ENCODE assay signal across 1 cellular context in the genomic region with DNA sequence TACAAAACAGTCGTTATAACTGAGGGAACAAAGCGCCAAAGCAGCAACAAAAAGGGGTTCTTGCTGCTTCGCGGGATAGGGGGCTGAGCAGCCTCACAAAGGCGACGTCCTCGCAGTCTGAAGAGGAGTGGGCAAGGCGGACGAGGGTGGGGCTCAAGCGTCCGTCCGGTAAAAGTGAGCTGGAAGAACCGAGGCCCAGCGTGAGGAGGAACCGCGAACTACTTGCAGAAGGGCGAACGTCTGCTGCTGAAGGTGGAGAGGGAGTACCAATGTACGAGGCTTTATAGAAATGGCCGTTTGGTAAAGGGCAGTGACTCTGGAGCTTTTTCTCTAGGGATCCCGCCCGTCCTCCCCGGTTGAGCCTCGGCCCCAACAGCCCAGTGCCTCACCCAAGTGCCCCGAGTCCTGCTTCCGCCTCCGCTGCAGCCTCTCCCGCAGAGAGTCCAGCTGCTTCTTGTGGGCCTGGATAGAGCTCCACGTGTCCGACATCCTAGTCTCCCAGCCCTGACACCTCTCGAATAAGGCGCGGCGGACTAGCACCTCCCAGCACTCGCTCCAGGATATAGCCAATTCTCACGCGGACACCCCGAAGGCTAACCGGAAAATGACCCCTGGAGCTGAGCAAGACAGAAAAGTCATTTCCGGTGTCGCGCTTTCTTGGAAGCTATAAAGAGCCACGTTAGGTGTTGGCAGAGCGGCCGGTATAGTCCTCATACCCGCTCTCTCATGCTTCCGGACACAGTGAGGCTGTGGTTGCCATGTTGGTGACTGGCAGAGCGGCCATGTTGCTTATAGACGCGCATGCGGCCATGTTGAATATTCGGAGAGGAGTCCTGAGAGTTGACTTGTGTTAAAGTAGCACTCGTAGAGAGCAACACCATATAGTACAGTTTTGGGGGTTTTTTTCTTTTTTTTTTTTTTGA.
A peak's percentile ranks its signal among the peaks of the same experiment; 100 is the strongest.
TF ChIP-seq lines count a peak whose summit lies in the region.

A gene (minus strand): TSS at position 606 of the 923 bp plus-strand sequence. CDS start 117 bp downstream, at position 489.

TF ChIP-seq in HepG2, 621 proteins besides CTCF, POLR2A, EP300 and RAD21 (continued from another document and continues in another):
- TF ChIP-seq, protein P1, sequence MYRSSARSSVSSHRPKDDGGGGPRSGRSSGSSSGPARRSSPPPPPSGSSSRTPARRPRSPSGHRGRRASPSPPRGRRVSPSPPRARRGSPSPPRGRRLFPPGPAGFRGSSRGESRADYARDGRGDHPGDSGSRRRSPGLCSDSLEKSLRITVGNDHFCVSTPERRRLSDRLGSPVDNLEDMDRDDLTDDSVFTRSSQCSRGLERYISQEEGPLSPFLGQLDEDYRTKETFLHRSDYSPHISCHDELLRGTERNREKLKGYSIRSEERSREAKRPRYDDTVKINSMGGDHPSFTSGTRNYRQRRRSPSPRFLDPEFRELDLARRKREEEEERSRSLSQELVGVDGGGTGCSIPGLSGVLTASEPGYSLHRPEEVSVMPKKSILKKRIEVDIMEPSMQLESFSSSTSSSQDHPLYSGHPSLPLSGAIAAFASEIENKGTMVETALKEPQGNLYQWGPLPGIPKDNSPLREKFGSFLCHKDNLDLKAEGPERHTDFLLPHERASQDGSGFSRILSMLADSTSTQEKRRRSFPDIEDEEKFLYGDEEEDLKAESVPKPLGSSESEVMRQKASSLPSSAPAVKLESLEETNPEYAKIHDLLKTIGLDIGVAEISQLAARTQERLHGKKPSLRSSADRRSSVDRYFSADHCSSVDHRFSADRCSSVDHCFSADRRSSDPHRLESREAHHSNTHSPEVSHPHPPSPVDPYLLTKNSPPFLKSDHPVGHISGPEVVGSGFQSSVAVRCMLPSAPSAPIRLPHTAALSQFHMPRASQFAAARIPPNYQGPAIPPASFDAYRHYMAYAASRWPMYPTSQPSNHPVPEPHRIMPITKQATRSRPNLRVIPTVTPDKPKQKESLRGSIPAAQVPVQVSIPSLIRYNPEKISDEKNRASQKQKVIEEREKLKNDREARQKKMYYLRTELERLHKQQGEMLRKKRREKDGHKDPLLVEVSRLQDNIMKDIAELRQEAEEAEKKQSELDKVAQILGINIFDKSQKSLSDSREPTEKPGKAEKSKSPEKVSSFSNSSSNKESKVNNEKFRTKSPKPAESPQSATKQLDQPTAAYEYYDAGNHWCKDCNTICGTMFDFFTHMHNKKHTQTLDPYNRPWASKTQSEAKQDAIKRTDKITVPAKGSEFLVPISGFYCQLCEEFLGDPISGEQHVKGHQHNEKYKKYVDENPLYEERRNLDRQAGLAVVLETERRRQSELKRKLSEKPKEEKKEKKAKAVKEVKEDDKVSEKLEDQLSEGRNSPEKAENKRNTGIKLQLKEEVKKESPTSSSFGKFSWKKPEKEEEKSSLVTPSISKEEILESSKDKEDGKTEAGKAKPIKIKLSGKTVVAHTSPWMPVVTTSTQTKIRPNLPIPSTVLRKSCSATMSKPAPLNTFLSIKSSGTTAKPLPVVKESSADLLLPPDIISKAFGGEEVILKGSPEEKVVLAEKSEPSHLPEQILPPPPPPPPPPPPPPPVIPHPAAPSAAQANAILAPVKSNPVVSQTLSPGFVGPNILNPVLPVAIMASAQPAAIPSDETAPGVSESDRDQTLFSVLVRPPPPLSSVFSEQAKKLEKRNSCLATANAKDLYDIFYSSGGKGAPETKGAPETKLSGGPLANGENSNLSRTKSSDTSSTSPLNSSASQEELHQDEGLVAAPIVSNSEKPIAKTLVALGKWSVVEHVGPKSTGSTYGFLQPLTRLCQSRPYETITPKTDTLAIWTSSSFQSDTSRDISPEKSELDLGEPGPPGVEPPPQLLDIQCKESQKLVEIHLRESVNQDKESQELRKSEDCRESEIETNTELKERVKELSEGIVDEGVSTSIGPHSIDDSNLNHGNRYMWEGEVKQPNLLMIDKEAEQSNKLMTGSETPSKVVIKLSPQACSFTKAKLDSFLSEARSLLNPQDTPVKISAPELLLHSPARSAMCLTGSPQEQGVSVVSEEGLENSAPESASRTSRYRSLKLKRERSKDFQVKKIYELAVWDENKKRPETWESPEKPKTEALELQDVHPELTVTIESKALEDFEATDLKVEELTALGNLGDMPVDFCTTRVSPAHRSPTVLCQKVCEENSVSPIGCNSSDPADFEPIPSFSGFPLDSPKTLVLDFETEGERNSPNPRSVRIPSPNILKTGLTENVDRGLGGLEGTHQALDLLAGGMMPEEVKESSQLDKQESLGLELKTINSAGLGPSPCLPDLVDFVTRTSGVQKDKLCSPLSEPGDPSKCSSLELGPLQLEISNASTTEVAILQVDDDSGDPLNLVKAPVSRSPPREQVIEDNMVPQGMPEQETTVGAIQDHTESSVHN (CRISPR knock-in tag; IDR thresholded peaks at IDR 0.05) = 0 out of 2 replicates have a peak, but pooled peaks have one; percentile 15
- 0 out of 4 replicates have a peak, but pooled peaks of 1 of the 2 experiments have one; percentile 18 for TF ChIP-seq NR2F1 (CRISPR knock-in tag; IDR thresholded peaks at IDR 0.05)
- TF ChIP-seq MYNN (CRISPR knock-in tag; IDR thresholded peaks at IDR 0.05; ENCODE audit: low read depth) = peak; percentile 69; the same call in 1 of the 2 replicates
- peak; percentile 95 for TF ChIP-seq TBX2 (CRISPR knock-in tag; IDR thresholded peaks at IDR 0.05; ENCODE audit: borderline replicate concordance)
- peak; percentile 80 for TF ChIP-seq ZNF256 (CRISPR knock-in tag; conservative IDR thresholded peaks at IDR 0.05)
- TF ChIP-seq, protein P2, sequence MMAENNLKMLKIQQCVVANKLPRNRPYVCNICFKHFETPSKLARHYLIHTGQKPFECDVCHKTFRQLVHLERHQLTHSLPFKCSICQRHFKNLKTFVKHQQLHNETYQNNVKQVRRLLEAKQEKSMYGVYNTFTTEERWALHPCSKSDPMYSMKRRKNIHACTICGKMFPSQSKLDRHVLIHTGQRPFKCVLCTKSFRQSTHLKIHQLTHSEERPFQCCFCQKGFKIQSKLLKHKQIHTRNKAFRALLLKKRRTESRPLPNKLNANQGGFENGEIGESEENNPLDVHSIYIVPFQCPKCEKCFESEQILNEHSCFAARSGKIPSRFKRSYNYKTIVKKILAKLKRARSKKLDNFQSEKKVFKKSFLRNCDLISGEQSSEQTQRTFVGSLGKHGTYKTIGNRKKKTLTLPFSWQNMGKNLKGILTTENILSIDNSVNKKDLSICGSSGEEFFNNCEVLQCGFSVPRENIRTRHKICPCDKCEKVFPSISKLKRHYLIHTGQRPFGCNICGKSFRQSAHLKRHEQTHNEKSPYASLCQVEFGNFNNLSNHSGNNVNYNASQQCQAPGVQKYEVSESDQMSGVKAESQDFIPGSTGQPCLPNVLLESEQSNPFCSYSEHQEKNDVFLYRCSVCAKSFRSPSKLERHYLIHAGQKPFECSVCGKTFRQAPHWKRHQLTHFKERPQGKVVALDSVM (CRISPR knock-in tag; IDR thresholded peaks at IDR 0.05) = no peak; the same call in 1 of the 2 replicates
- peak; percentile 52; the same call in 1 of the 2 replicates for TF ChIP-seq SRF (IDR thresholded peaks at IDR 0.05; ENCODE audit: low read depth, low read length)
- no peak for TF ChIP-seq U2AF2 (IDR thresholded peaks at IDR 0.05; ENCODE audit: low read depth, low read length)
- peak; percentile 94 for TF ChIP-seq SPEN (CRISPR knock-in tag; IDR thresholded peaks at IDR 0.05; ENCODE audit: low read depth)
- TF ChIP-seq KLF16 (CRISPR knock-in tag; IDR thresholded peaks at IDR 0.05) = peak; percentile 81 to 97; a peak in 3 of 4 replicates
- no peak for TF ChIP-seq SRSF1 (optimal IDR thresholded peaks at IDR 0.05; ENCODE audit: low read depth, low read length)
- peak; percentile 96 for TF ChIP-seq PHF20 (CRISPR knock-in tag; IDR thresholded peaks at IDR 0.05)
- TF ChIP-seq HNRNPLL (IDR thresholded peaks at IDR 0.05; ENCODE audit: low read depth, low read length, poor library complexity, severe bottlenecking) = peak; percentile 28
- TF ChIP-seq ZNF205 (CRISPR knock-in tag; IDR thresholded peaks at IDR 0.05) = peak; percentile 78; the same call in 1 of the 2 replicates
- TF ChIP-seq ZNF878 (CRISPR knock-in tag; IDR thresholded peaks at IDR 0.05) = peak; percentile 94
- TF ChIP-seq GABPB1 (CRISPR knock-in tag; IDR thresholded peaks at IDR 0.05) = peak; percentile 99
- TF ChIP-seq, protein P3, sequence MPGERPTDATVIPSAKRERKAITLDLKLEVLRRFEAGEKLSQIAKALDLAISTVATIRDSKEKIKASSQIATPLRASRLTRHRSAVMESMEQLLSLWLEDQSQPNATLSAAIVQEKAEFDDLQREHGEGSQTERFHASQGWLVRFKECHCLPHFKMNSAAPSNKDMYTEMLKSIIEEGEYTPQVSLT (CRISPR knock-in tag; IDR thresholded peaks at IDR 0.05; ENCODE audit: borderline replicate concordance, low read depth) = 0 out of 2 replicates have a peak, but pooled peaks have one; percentile 28
- peak; percentile 84 for TF ChIP-seq ETV6 (CRISPR knock-in tag; conservative IDR thresholded peaks at IDR 0.05)
- peak; percentile 98 for TF ChIP-seq DMAP1 (CRISPR knock-in tag; IDR thresholded peaks at IDR 0.05)
- peak; percentile 98 for TF ChIP-seq ZNF335 (CRISPR knock-in tag; IDR thresholded peaks at IDR 0.05)
- peak; percentile 86 for TF ChIP-seq ZFP1 (CRISPR knock-in tag; IDR thresholded peaks at IDR 0.05)
- TF ChIP-seq, protein P4, sequence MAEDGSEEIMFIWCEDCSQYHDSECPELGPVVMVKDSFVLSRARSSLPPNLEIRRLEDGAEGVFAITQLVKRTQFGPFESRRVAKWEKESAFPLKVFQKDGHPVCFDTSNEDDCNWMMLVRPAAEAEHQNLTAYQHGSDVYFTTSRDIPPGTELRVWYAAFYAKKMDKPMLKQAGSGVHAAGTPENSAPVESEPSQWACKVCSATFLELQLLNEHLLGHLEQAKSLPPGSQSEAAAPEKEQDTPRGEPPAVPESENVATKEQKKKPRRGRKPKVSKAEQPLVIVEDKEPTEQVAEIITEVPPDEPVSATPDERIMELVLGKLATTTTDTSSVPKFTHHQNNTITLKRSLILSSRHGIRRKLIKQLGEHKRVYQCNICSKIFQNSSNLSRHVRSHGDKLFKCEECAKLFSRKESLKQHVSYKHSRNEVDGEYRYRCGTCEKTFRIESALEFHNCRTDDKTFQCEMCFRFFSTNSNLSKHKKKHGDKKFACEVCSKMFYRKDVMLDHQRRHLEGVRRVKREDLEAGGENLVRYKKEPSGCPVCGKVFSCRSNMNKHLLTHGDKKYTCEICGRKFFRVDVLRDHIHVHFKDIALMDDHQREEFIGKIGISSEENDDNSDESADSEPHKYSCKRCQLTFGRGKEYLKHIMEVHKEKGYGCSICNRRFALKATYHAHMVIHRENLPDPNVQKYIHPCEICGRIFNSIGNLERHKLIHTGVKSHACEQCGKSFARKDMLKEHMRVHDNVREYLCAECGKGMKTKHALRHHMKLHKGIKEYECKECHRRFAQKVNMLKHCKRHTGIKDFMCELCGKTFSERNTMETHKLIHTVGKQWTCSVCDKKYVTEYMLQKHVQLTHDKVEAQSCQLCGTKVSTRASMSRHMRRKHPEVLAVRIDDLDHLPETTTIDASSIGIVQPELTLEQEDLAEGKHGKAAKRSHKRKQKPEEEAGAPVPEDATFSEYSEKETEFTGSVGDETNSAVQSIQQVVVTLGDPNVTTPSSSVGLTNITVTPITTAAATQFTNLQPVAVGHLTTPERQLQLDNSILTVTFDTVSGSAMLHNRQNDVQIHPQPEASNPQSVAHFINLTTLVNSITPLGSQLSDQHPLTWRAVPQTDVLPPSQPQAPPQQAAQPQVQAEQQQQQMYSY (CRISPR knock-in tag; IDR thresholded peaks at IDR 0.05) = peak; percentile 73; the same call in 1 of the 2 replicates
- peak; percentile 94 for TF ChIP-seq ETV5 (CRISPR knock-in tag; IDR thresholded peaks at IDR 0.05; ENCODE audit: borderline replicate concordance)
- TF ChIP-seq ONECUT2 (CRISPR knock-in tag; IDR thresholded peaks at IDR 0.05) = 0 out of 2 replicates have a peak, but pooled peaks have one; percentile 46
- 0 out of 2 replicates have a peak, but pooled peaks have one; percentile 73 for TF ChIP-seq SRY (CRISPR knock-in tag; IDR thresholded peaks at IDR 0.05)
- peak; percentile 99 for TF ChIP-seq NR2C2 (CRISPR knock-in tag; IDR thresholded peaks at IDR 0.05; ENCODE audit: borderline replicate concordance)
- TF ChIP-seq ZNF768 (CRISPR knock-in tag; IDR thresholded peaks at IDR 0.05) = peak; percentile 77
- TF ChIP-seq, protein P5, sequence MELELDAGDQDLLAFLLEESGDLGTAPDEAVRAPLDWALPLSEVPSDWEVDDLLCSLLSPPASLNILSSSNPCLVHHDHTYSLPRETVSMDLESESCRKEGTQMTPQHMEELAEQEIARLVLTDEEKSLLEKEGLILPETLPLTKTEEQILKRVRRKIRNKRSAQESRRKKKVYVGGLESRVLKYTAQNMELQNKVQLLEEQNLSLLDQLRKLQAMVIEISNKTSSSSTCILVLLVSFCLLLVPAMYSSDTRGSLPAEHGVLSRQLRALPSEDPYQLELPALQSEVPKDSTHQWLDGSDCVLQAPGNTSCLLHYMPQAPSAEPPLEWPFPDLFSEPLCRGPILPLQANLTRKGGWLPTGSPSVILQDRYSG (CRISPR knock-in tag; IDR thresholded peaks at IDR 0.05) = peak; percentile 17; the same call in 1 of the 2 replicates
- TF ChIP-seq HOXA7 (CRISPR knock-in tag; IDR thresholded peaks at IDR 0.05) = no peak
- TF ChIP-seq, protein P6, sequence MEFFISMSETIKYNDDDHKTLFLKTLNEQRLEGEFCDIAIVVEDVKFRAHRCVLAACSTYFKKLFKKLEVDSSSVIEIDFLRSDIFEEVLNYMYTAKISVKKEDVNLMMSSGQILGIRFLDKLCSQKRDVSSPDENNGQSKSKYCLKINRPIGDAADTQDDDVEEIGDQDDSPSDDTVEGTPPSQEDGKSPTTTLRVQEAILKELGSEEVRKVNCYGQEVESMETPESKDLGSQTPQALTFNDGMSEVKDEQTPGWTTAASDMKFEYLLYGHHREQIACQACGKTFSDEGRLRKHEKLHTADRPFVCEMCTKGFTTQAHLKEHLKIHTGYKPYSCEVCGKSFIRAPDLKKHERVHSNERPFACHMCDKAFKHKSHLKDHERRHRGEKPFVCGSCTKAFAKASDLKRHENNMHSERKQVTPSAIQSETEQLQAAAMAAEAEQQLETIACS (CRISPR knock-in tag; IDR thresholded peaks at IDR 0.05) = peak; percentile 40
- TF ChIP-seq, protein P7, sequence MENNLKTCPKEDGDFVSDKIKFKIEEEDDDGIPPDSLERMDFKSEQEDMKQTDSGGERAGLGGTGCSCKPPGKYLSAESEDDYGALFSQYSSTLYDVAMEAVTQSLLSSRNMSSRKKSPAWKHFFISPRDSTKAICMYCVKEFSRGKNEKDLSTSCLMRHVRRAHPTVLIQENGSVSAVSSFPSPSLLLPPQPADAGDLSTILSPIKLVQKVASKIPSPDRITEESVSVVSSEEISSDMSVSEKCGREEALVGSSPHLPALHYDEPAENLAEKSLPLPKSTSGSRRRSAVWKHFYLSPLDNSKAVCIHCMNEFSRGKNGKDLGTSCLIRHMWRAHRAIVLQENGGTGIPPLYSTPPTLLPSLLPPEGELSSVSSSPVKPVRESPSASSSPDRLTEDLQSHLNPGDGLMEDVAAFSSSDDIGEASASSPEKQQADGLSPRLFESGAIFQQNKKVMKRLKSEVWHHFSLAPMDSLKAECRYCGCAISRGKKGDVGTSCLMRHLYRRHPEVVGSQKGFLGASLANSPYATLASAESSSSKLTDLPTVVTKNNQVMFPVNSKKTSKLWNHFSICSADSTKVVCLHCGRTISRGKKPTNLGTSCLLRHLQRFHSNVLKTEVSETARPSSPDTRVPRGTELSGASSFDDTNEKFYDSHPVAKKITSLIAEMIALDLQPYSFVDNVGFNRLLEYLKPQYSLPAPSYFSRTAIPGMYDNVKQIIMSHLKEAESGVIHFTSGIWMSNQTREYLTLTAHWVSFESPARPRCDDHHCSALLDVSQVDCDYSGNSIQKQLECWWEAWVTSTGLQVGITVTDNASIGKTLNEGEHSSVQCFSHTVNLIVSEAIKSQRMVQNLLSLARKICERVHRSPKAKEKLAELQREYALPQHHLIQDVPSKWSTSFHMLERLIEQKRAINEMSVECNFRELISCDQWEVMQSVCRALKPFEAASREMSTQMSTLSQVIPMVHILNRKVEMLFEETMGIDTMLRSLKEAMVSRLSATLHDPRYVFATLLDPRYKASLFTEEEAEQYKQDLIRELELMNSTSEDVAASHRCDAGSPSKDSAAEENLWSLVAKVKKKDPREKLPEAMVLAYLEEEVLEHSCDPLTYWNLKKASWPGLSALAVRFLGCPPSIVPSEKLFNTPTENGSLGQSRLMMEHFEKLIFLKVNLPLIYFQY (CRISPR knock-in tag; IDR thresholded peaks at IDR 0.05; ENCODE audit: borderline replicate concordance) = no peak; the same call in 1 of the 2 replicates
- no peak for TF ChIP-seq ARNT (IDR thresholded peaks at IDR 0.05)
- no peak for TF ChIP-seq KLF13 (CRISPR knock-in tag; IDR thresholded peaks at IDR 0.05)
